11 cellular contexts compared by ENCODE assay signal in genomic region chr10:30453764-30454527, GRCh38. TPM values are rescaled to one million over a fixed set of nuclear protein-coding genes. Genes with fewer than 3 reads are reported as not detected.
DNase-seq lines count a peak whose midpoint lies in the region; ATAC-seq, FAIRE-seq and TF ChIP-seq lines count a peak whose summit lies in the region.
"Had no signal": no experiment of that assay in that cellular context is flagged by ENCODE, and none has a peak within 500 bp of the region (broad histone marks: within the 10 kb centered on the region; RNA-seq: fewer than 3 reads in every experiment).

No MANE protein-coding gene starts in this region.

- peak overlapping the region; percentile 74 for H3K27ac ChIP-seq in HL-60 (replicated peaks)
- H3K27ac ChIP-seq in ascending aorta, result peak overlapping the region; percentile 74 to 81
- no peak overlapping the region for H3K27ac ChIP-seq in HepG2 (ENCODE audit: extremely low read length, insufficient read depth, low read length)

- H3K27ac Mint-ChIP-seq in stimulated activated naive B cell treated with anti-CD40 and anti-IgM and Interleukin-4, amounts not matched to agents 10 μg/mL and 1 μg/mL and 100 μg/mL, for 72 hours, result peak overlapping the region; percentile 85

- FAIRE-seq in HepG2 (lab: Jason Lieb, UNC), result no peak

- POLR2A ChIA-PET in HepG2 (lab: Yijun Ruan, JAX), result interaction anchor here (1.0 kb wide), 1 partner anchor 21 kb away, joined by 3 read pairs; no protein-coding TSS in a partner anchor

- in situ Hi-C loops in HepG2 (cut with HindIII; ENCODE audit: extremely low pct_ligation_motif_present, low pct_unique_long_range_greater_than_20kb), result no loop called here

- no peaks in the 10 kb centered on the region for H3K9me3 ChIP-seq in ascending aorta
- H3K9me3 ChIP-seq in HepG2 (ENCODE audit: low read length), result no peaks in the 10 kb centered on the region

- H3K4me2 ChIP-seq in HepG2 (ENCODE audit: low read depth, low read length), result no peak overlapping the region

- no peaks in the 10 kb centered on the region for H3K79me2 ChIP-seq in HepG2 (ENCODE audit: insufficient read depth, low read length)

- H3K9me3 Mint-ChIP-seq in stimulated activated naive B cell treated with anti-CD40 and anti-IgM and Interleukin-4, amounts not matched to agents 10 μg/mL and 1 μg/mL and 100 μg/mL, for 72 hours, result no peaks in the 10 kb centered on the region

- no peaks in the 10 kb centered on the region for H4K20me1 ChIP-seq in HepG2 (ENCODE audit: insufficient read depth, low read length)

- CTCF ChIA-PET in HepG2 (lab: Yijun Ruan, JAX; ENCODE audit: low intra/inter-chr PET ratio, low total read pairs), result no interaction called here

- TF ChIP-seq CTCF in HL-60 (IDR thresholded peaks at IDR 0.05; ENCODE audit: insufficient read depth, low read length), result no peak
- no peak for TF ChIP-seq CTCF in ascending aorta (IDR thresholded peaks at IDR 0.05)
- no peak for TF ChIP-seq CTCF in HepG2 (CRISPR knock-in tag; IDR thresholded peaks at IDR 0.05)

- BruUV-seq in HepG2 (replicated peaks; lab: Mats Ljungman, UMichigan), result no TSS peak

- TF ChIP-seq POLR2A in HepG2 (IDR thresholded peaks at IDR 0.05; ENCODE audit: insufficient read depth in 1 of 2, low read depth in 2 of 2, low read length in 2 of 2), result no peak

- WGBS in HepG2 (ENCODE audit: low lambda C conversion rate), result 98% methylated on average over 6 of the region's 6 CpGs

- H3K4me3 Mint-ChIP-seq in stimulated activated naive B cell treated with anti-CD40 and anti-IgM and Interleukin-4, amounts not matched to agents 10 μg/mL and 1 μg/mL and 100 μg/mL, for 72 hours, result peak overlapping the region; percentile 41 to 67

- H3K4me1 Mint-ChIP-seq in stimulated activated naive B cell treated with anti-CD40 and anti-IgM and Interleukin-4, amounts not matched to agents 10 μg/mL and 1 μg/mL and 100 μg/mL, for 72 hours, result peaks cover 21 to 50% of the 10 kb centered on the region in 2 donors

- TF ChIP-seq RAD21 in HepG2 (CRISPR knock-in tag; IDR thresholded peaks at IDR 0.05), result no peak

- no peak for DNase-seq in HL-60 (ENCODE audit: low read depth in 1 of 2, low spot score in 1 of 2)
- DNase-seq in ascending aorta (ENCODE audit: low spot score in 2 of 2), result no peak
- no peak for DNase-seq in HepG2 (ENCODE audit: low spot score)
- DNase-seq in stimulated activated naive B cell treated with anti-CD40 and anti-IgM and Interleukin-4, amounts not matched to agents 10 μg/mL and 1 μg/mL and 100 μg/mL, for 72 hours, result no peak
- DNase-seq in NCI-H2107 treated with DMSO at 0.1 percent for 48 hours (lab: John Stamatoyannopoulos, UW; ENCODE audit: unreplicated experiment), result no peak
- DNase-seq: activated CD4-positive, alpha-beta T cell treated with anti-CD3 and anti-CD28 coated beads for 4 hours; anterior cingulate cortex; DMS53; NCI-H2029 had no signal

- H3K4me1 ChIP-seq in ascending aorta (peaks cover 15 to 63% of the 10 kb centered on the region in 2 donors), HepG2 (ENCODE audit: insufficient read depth, low read length) (no peaks in the 10 kb centered on the region)

- no peak overlapping the region for H2AFZ ChIP-seq in HepG2 (ENCODE audit: low read length)

- no peak for ATAC-seq in HepG2
- ATAC-seq in stimulated activated naive B cell treated with anti-CD40 and anti-IgM and Interleukin-4, amounts not matched to agents 10 μg/mL and 1 μg/mL and 100 μg/mL, for 72 hours (replicated peaks), result no peak
- no peak for ATAC-seq in GM18502 (IDR thresholded peaks at IDR 0.05; ENCODE audit: poor library complexity, unreplicated experiment)
- ATAC-seq in HG02623 (IDR thresholded peaks at IDR 0.05; ENCODE audit: unreplicated experiment), result no peak

- intact Hi-C loops in ascending aorta (cut with DNase I), result no loop called here
- intact Hi-C loops in HepG2 (cut with micrococcal nuclease; ENCODE audit: unreplicated experiment), result no loop called here

- peaks cover 46 to 74% of the 10 kb centered on the region in 2 donors for H3K36me3 ChIP-seq in ascending aorta
- H3K36me3 ChIP-seq in HepG2 (replicated peaks in 1 of 2; ENCODE audit: control insufficient read depth in 1 of 2, insufficient read depth in 2 of 2, low read length in 2 of 2), result peaks cover 22 to 79% of the 10 kb centered on the region in 2 experiments

- H3K36me3 Mint-ChIP-seq in stimulated activated naive B cell treated with anti-CD40 and anti-IgM and Interleukin-4, amounts not matched to agents 10 μg/mL and 1 μg/mL and 100 μg/mL, for 72 hours, result peaks cover 44 to 47% of the 10 kb centered on the region in 2 donors

- H3K27me3 ChIP-seq in HL-60 (ENCODE audit: insufficient read depth, poor library complexity, severe bottlenecking) (no peaks in the 10 kb centered on the region), ascending aorta (no peaks in the 10 kb centered on the region), HepG2 (ENCODE audit: control insufficient read depth in 1 of 2, insufficient read depth in 2 of 2, low read length in 2 of 2) (no peaks in the 10 kb centered on the region)

- TF ChIP-seq EP300 in HepG2 (IDR thresholded peaks at IDR 0.05; ENCODE audit: low read depth in 2 of 2, low read length in 2 of 2) (no peak), HepG2 (CRISPR knock-in tag; IDR thresholded peaks at IDR 0.05; ENCODE audit: borderline replicate concordance) (no peak)

- H3K4me3 ChIP-seq in HL-60 (replicated peaks; ENCODE audit: insufficient read depth, low read length), result no peak overlapping the region
- H3K4me3 ChIP-seq in ascending aorta, result peak overlapping the region in 1 of 2 donors; percentile 41
- no peak overlapping the region for H3K4me3 ChIP-seq in HepG2 (replicated peaks in 1 of 3; ENCODE audit: insufficient read depth in 1 of 3, low read depth in 2 of 3, low read length in 3 of 3)

- no peaks in the 10 kb centered on the region for H3K27me3 Mint-ChIP-seq in stimulated activated naive B cell treated with anti-CD40 and anti-IgM and Interleukin-4, amounts not matched to agents 10 μg/mL and 1 μg/mL and 100 μg/mL, for 72 hours

- H3K9ac ChIP-seq in HepG2 (ENCODE audit: insufficient read depth, low read depth, low read length), result no peak overlapping the region

TF ChIP-seq in HepG2, 621 proteins besides CTCF, POLR2A, EP300 and RAD21:
- TF ChIP-seq MBNL3 (CRISPR knock-in tag; conservative IDR thresholded peaks at IDR 0.05) (no peak), TEAD3 (CRISPR knock-in tag; optimal IDR thresholded peaks at IDR 0.05; ENCODE audit: borderline replicate concordance) (no peak), ZNF121 (CRISPR knock-in tag; IDR thresholded peaks at IDR 0.05) (0 out of 2 replicates have a peak, but pooled peaks have one; percentile 40), ZBTB8A (CRISPR knock-in tag; IDR thresholded peaks at IDR 0.05; ENCODE audit: borderline replicate concordance, low read depth) (no peak), GZF1 (CRISPR knock-in tag; IDR thresholded peaks at IDR 0.05) (no peak), ETS1 (CRISPR knock-in tag; IDR thresholded peaks at IDR 0.05) (no peak)

RNA-seq across cellular contexts. Expression of gene MAP3K8, which starts 20.0 kb away (rescaled TPM):
- total RNA-seq in ascending aorta (15.8 TPM), HepG2 (2016; rRNA removed; fragmentation: Illumina TruSeq; extraction: Trizol) (19.3 and 21.8 TPM in 2 replicates)
- total RNA-seq in HepG2 (2016; cell fraction: cytosol; rRNA removed; fragmentation: Illumina TruSeq; extraction: Trizol; ENCODE audit: low read depth), result 12.2 and 13.6 TPM in 2 replicates
- total RNA-seq in HepG2 (2016; cell fraction: insoluble cytoplasmic fraction; rRNA removed; fragmentation: Illumina TruSeq; extraction: Trizol), result 18.0 and 21.2 TPM in 2 replicates
- total RNA-seq in HepG2 (2016; cell fraction: membrane; rRNA removed; fragmentation: Illumina TruSeq; extraction: Trizol), result 15.3 and 19.2 TPM in 2 replicates
- 22.1 and 23.1 TPM in 2 replicates for total RNA-seq in HepG2 (2016; cell fraction: nucleus; rRNA removed; fragmentation: Illumina TruSeq; extraction: Trizol)
- polyA plus RNA-seq in HepG2 (2011; rRNA removed), result 26.6 and 37.9 TPM in 2 replicates
- polyA plus RNA-seq in HepG2 (2011; cell fraction: cytosol; rRNA removed), result 12.9 and 14.6 TPM in 2 replicates
- polyA plus RNA-seq in HepG2 (2011; cell fraction: nucleus; rRNA removed), result 26.9 and 27.5 TPM in 2 replicates
- polyA plus RNA-seq in HepG2 (2012), result 11.2 and 14.3 TPM in 2 replicates
- 8.6 and 13.3 TPM in 2 replicates for polyA plus RNA-seq in HepG2 (2016; cell fraction: cytosol; fragmentation: Illumina TruSeq; extraction: Trizol; ENCODE audit: low read depth)
- polyA plus RNA-seq in HepG2 (2016; cell fraction: insoluble cytoplasmic fraction; fragmentation: Illumina TruSeq; extraction: Trizol; ENCODE audit: low read depth), result 15.6 and 17.9 TPM in 2 replicates
- polyA plus RNA-seq in HepG2 (2016; cell fraction: membrane; fragmentation: Illumina TruSeq; extraction: Trizol; ENCODE audit: low read depth), result 9.4 and 12.4 TPM in 2 replicates
- 41.0 and 46.6 TPM in 2 replicates for polyA plus RNA-seq in HepG2 (2016; cell fraction: nucleus; fragmentation: Illumina TruSeq; extraction: Trizol; ENCODE audit: insufficient read depth, low read depth)
- polyA minus RNA-seq in HepG2 (2011; rRNA and poly(A)+ RNA removed; ENCODE audit: low replicate concordance), result 15.0 and 17.4 TPM in 2 replicates
- polyA minus RNA-seq in HepG2 (2011; cell fraction: cytosol; rRNA and poly(A)+ RNA removed), result 7.3 and 10.3 TPM in 2 replicates
- polyA minus RNA-seq in HepG2 (2011; cell fraction: nucleus; rRNA and poly(A)+ RNA removed), result 30.6 and 31.2 TPM in 2 replicates
